1 cellular context compared by ENCODE assay signal in the genomic region with DNA sequence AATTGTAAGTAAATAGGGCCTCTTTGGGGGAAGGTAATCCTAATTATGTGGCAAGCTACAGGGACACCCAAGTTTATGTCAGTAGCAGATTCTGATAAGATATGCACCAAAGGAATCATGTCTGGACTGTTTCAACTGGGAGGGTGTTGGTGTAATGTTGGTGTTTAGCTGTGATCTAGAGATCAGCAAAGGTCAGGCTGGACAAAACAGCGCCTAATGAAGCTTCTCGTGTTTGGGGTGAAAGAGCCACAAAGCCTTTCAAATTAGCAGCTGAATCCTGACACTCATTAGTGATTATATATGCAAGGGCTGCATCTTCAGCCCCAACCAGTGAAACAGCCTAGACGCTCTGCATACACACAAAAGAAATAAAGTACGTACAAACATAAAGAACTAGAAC.
TF ChIP-seq lines count a peak whose summit lies in the region.

No MANE protein-coding gene starts in this region.

TF ChIP-seq in SK-N-SH, 30 proteins besides CTCF, POLR2A, EP300 and RAD21:
- TF ChIP-seq TCF12 (IDR thresholded peaks at IDR 0.05) (peak; percentile 25; the same call in 1 of the 2 replicates), GATA2 (CRISPR knock-in tag; IDR thresholded peaks at IDR 0.05) (peak; percentile 94), FOXJ3 (CRISPR knock-in tag; IDR thresholded peaks at IDR 0.05) (peak; percentile 60), ELF1 (IDR thresholded peaks at IDR 0.05) (no peak), MXI1 (IDR thresholded peaks at IDR 0.05; ENCODE audit: low read depth, low read length) (no peak), GABPA (IDR thresholded peaks at IDR 0.05; ENCODE audit: low read depth) (no peak), RCOR1 (IDR thresholded peaks at IDR 0.05; ENCODE audit: low read length) (peak; percentile 89)
